Comparison of ENCODE assay signal across 7 cellular contexts in genomic region chr17:31975391-31975790, GRCh38. TPM values are rescaled to one million over a fixed set of nuclear protein-coding genes. Genes with fewer than 3 reads are reported as not detected.
DNase-seq lines count a peak whose midpoint lies in the region; ATAC-seq, FAIRE-seq and TF ChIP-seq lines count a peak whose summit lies in the region.
"Not testable (repeated sequence)": the region's sequence is repeated elsewhere in the genome, so short reads cannot be mapped to it uniquely, and the experiment has no call there.

No MANE protein-coding gene starts in this region.

- H3K79me2 ChIP-seq in ACC112 (ENCODE audit: control insufficient read depth, insufficient read depth, low read length, unreplicated experiment); GM23248 (ENCODE audit: insufficient read depth): not testable (repeated sequence)

- 77 to 78% methylated on average over 5 of the region's 5 CpGs for WGBS in GM23248 (ENCODE audit: low coverage in 1 of 2, low lambda C conversion rate in 2 of 2, missing lambda C conversion rate in 2 of 2), 2 experiments

- not testable (repeated sequence) for H3K4me2 ChIP-seq in GM23248 (ENCODE audit: unreplicated experiment)

- ATAC-seq in foreskin keratinocyte = not testable (repeated sequence)

- not testable (repeated sequence) for H3K9ac ChIP-seq in GM23248

- H3K27ac ChIP-seq in ACC112 (ENCODE audit: low read depth, low read length) (peak overlapping the region; percentile 81), epithelial cell of prostate (peak overlapping the region; percentile 70), foreskin keratinocyte (peak overlapping the region; percentile 35)
- H3K27ac ChIP-seq in GM23248 = not testable (repeated sequence)

- TF ChIP-seq CTCF in LNCaP clone FGC (IDR thresholded peaks at IDR 0.05; ENCODE audit: control insufficient read depth, extremely low read depth, insufficient read depth); bronchial epithelial cell (IDR thresholded peaks at IDR 0.05; ENCODE audit: insufficient read depth, low read length, severe bottlenecking); foreskin keratinocyte (conservative IDR thresholded peaks at IDR 0.05): not testable (repeated sequence)

- not testable (repeated sequence) for H3F3A ChIP-seq in GM23248 (ENCODE audit: insufficient read depth)

- not testable (repeated sequence) for H3K9me3 ChIP-seq in GM23248 (ENCODE audit: low read depth)

- H2AFZ ChIP-seq in ACC112 (ENCODE audit: low read length, unreplicated experiment); GM23248: not testable (repeated sequence)

- H3K4me3 ChIP-seq in ACC112 (ENCODE audit: low read depth, low read length); GM23248; LNCaP clone FGC (ENCODE audit: low read depth, low read length); bronchial epithelial cell (ENCODE audit: low read depth, low read length): not testable (repeated sequence)

- H3K4me1 ChIP-seq in ACC112 (ENCODE audit: control insufficient read depth, insufficient read depth, low read length, unreplicated experiment) = peaks cover 14% of the 10 kb centered on the region
- H3K4me1 ChIP-seq in GM23248 (ENCODE audit: insufficient read depth); foreskin keratinocyte: not testable (repeated sequence)

- FAIRE-seq in bronchial epithelial cell (lab: Jason Lieb, UNC) = not testable (repeated sequence)

- H3K36me3 ChIP-seq in ACC112 (ENCODE audit: insufficient read depth, low read length); bronchial epithelial cell (ENCODE audit: control insufficient read depth, insufficient read depth, low read length): not testable (repeated sequence)
- peaks cover 38% of the 10 kb centered on the region for H3K36me3 ChIP-seq in GM23248 (ENCODE audit: low read depth)

- not testable (repeated sequence) for H3K9me2 ChIP-seq in GM23248 (ENCODE audit: insufficient read depth)

- H4K20me1 ChIP-seq in GM23248 (ENCODE audit: insufficient read depth) = not testable (repeated sequence)

- not testable (repeated sequence) for H3K27me3 ChIP-seq in ACC112 (ENCODE audit: insufficient read depth, low read length); GM23248 (replicated peaks; ENCODE audit: insufficient read depth); bronchial epithelial cell (ENCODE audit: control insufficient read depth, insufficient read depth, low read length); foreskin keratinocyte

- DNase-seq in GM23248 (peak; percentile 20), LNCaP clone FGC (ENCODE audit: low read depth) (peak; percentile 80), RKO (ENCODE audit: low spot score) (peak; percentile 16), bronchial epithelial cell (ENCODE audit: low read depth) (peak; percentile 41), foreskin keratinocyte (peak in 1 of 2 donors; percentile 24)
- not testable (repeated sequence) for DNase-seq in epithelial cell of prostate (ENCODE audit: low read depth, low spot score)

- in situ Hi-C loops in GM23248 (cut with MboI) = not testable (repeated sequence)

RNA-seq across cellular contexts. Expression of gene LRRC37B, which starts 31.8 kb away (rescaled TPM):
- 2.1 and 5.1 TPM in 2 replicates for total RNA-seq in GM23248 (2014; rRNA removed; shearing (Covaris generic))
- polyA plus RNA-seq in GM23248 (2016; fragmentation: Nextera tagmentation; extraction: Ambion mirVana) (3.1 and 3.7 TPM in 2 replicates), foreskin keratinocyte (4.6 and 4.7 TPM in 2 replicates)
- total RNA-seq in bronchial epithelial cell (13.2 and 13.3 TPM in 2 replicates), foreskin keratinocyte (6.3 and 8.1 TPM in 2 replicates)

RNA-seq across cellular contexts. Expression of gene SUZ12, which starts 38.6 kb away (rescaled TPM):
- 12.4 and 12.9 TPM in 2 replicates for total RNA-seq in GM23248 (2014; rRNA removed; shearing (Covaris generic))
- polyA plus RNA-seq in GM23248 (2016; fragmentation: Nextera tagmentation; extraction: Ambion mirVana) (6.8 and 7.1 TPM in 2 replicates), foreskin keratinocyte (6.5 and 8.8 TPM in 2 replicates)
- total RNA-seq in bronchial epithelial cell (17.4 and 20.5 TPM in 2 replicates), foreskin keratinocyte (29.9 and 34.7 TPM in 2 replicates)
